In genomic region chr3:148629006-148629405, GRCh38 we compare ENCODE assay signal across 6 cellular contexts.
"Had no signal": no experiment of that assay in that cellular context is flagged by ENCODE, and none has a peak within 500 bp of the region (broad histone marks: within the 10 kb centered on the region; RNA-seq: fewer than 3 reads in every experiment).

No MANE protein-coding gene starts in this region.

- DNase-seq: GDM1, GF-D8 had no signal

- FAIRE-seq: G401.6, GM12891, GM18507, GM19239 had no signal
